16 cellular contexts compared by ENCODE assay signal in the genomic region with DNA sequence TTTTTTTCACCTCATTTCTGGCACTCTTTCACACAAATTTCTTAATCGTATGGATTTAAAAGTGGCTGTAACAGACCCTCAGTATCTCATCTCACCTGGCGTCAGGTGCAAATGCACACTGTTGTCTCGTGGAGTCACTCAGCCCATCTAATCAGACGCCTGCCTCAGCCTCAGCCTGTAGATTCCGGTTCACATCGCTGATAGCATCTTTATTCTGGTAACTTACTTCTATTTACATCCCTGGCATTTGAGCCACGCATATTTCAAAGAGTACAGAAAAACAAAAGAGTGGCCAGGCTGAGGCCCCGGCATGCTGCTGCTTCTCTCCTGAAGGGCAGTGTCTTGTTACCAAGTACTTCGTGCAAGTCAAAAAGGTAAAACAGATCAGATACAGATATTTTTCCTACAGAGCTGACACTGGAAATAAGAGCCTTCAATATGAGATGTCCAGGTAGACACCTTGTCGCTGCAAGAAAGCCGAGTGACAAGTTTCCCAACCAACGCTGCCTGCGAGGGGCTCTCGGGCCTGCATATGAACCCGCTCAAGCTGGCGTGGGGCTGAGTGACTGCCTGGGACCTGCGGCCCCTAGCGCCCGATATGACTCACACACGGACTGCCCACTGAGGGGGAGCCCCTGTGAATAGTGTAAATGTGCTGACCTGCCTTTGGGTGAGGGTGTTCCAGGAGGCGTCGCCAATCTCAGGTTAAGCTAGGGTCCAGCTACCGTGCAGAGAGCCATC. TPM values are rescaled to one million over a fixed set of nuclear protein-coding genes. Genes with fewer than 3 reads are reported as not detected.
"Had no signal": no experiment of that assay in that cellular context is flagged by ENCODE, and none has a peak within 500 bp of the region (broad histone marks: within the 10 kb centered on the region; RNA-seq: fewer than 3 reads in every experiment).

No MANE protein-coding gene starts in this region.

- DNase-seq: activated CD4-positive, alpha-beta T cell treated with anti-CD3 and anti-CD28 coated beads, Interleukin-2, amount 50 U/mL, for 4 hours; activated CD4-positive, CD25-positive, alpha-beta regulatory T cell treated with anti-CD3 and anti-CD28 coated beads, Interleukin-2, amount 50 U/mL, for 72 hours; central memory CD4-positive, alpha-beta T cell; cortex of kidney; effector memory CD4-positive, alpha-beta T cell; lower lobe of right lung; midbrain; stimulated activated CD4-positive, alpha-beta T cell treated with anti-CD3 and anti-CD28 coated beads, Interleukin-4, amount 100 ng/mL, for 1 hour; stimulated activated CD8-positive, alpha-beta memory T cell treated with anti-CD3 and anti-CD28 coated beads, Interleukin-4, amount 100 ng/mL, for 48 hours; stimulated activated naive CD8-positive, alpha-beta T cell treated with anti-CD3 and anti-CD28 coated beads, Interleukin-15, Interleukin-2, amounts not matched to agents 100 U/mL and 50 U/mL, for 24 hours; T-helper 2 cell had no signal

- H3K36me3 ChIP-seq: lower lobe of right lung, uterus had no signal

- H3K27me3 ChIP-seq: uterus had no signal

- H3K27ac ChIP-seq: epithelial cell of prostate, lower lobe of right lung, thoracic aorta, uterus had no signal

- H3K4me3 ChIP-seq: gastroesophageal sphincter, lower lobe of right lung, thoracic aorta, uterus had no signal

- H3K9me3 ChIP-seq: gastroesophageal sphincter, lower lobe of right lung, thoracic aorta, uterus had no signal

- ATAC-seq: gastroesophageal sphincter; lower lobe of right lung; stimulated activated naive CD8-positive, alpha-beta T cell treated with anti-CD3 and anti-CD28 coated beads, Interleukin-15, Interleukin-2, amounts not matched to agents 100 U/mL and 50 U/mL, for 24 hours had no signal

RNA-seq across cellular contexts. Expression of a gene that starts 4.3 kb away (rescaled TPM):
- total RNA-seq: kidney epithelial cell had no signal
